Comparison of ENCODE assay signal across 2 cellular contexts in the genomic region with DNA sequence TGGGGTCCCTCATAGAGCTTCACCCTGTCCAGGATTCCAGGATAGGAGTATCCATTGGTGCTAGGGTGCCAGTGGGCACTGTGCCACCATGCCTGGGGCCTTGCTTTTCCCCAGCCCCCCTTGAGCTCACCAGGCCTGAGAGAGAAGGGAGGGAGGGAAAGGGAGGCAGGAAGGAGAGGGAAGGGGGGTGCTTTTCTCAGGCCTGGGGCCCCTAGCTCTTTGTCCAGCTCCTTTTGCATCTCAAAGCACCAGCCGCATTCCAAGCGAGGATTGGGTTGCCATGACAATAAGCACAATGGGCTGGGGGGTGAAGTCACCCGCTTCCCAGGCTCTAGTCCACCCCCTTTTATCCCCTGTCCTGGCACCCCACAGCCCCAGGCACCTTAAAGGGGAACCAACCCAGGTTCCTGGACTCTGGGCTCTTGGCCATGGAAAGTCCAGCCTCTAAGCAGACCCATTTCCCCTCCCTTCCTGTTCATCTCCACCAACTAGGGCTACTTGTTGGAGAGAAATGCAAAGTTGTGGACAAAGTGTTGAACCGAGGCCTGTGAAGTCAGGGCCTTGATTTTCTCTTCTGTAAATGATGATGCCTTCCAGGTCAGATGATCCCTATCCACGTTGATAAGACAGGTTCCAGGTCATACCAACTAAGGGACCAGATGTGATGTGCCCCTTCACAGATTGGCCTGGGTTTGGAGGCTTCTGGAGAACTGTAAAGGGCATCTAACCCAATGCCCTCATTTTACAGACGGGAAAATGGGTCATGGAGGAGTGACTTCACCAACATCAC.
TF ChIP-seq lines count a peak whose summit lies in the region.

No MANE protein-coding gene starts in this region.

TF ChIP-seq in H1, 55 proteins besides CTCF, POLR2A, EP300 and RAD21:
- TF ChIP-seq SIRT6 (IDR thresholded peaks at IDR 0.05; ENCODE audit: low read length) (no peak), RFX5 (IDR thresholded peaks at IDR 0.05; ENCODE audit: borderline replicate concordance, low read depth, low read length) (no peak), CEBPB (IDR thresholded peaks at IDR 0.05; ENCODE audit: low read depth, low read length) (no peak), BACH1 (IDR thresholded peaks at IDR 0.05; ENCODE audit: low read length) (no peak), SP1 (IDR thresholded peaks at IDR 0.05; ENCODE audit: low read depth, low read length) (peak; percentile 92), TAF1 (IDR thresholded peaks at IDR 0.05; ENCODE audit: low read depth, low read length) (no peak; the same call in 1 of the 2 replicates), BRCA1 (IDR thresholded peaks at IDR 0.05; ENCODE audit: low read depth, low read length) (no peak), NANOG (IDR thresholded peaks at IDR 0.05; ENCODE audit: insufficient read depth, low read depth, low read length, poor library complexity, severe bottlenecking) (no peak), SUZ12 (IDR thresholded peaks at IDR 0.05; ENCODE audit: low read length) (no peak), POU5F1 (IDR thresholded peaks at IDR 0.05; ENCODE audit: low read depth, low read length) (peak; percentile 62; the same call in 1 of the 2 replicates), KDM1A (IDR thresholded peaks at IDR 0.05; ENCODE audit: borderline replicate concordance, low read length) (no peak), JUND (IDR thresholded peaks at IDR 0.05; ENCODE audit: low read length) (peak; percentile 61), HDAC2 (IDR thresholded peaks at IDR 0.05; ENCODE audit: borderline replicate concordance in 1 of 2, low read depth in 2 of 2, low read length in 2 of 2) (peak; percentile 47 to 70; a peak in 2 of 4 replicates), POLR2AphosphoS5 (IDR thresholded peaks at IDR 0.05; ENCODE audit: low read depth, low read length) (peak; percentile 69; the same call in 1 of the 2 replicates), CHD2 (IDR thresholded peaks at IDR 0.05; ENCODE audit: low read length) (peak; percentile 17; the same call in 1 of the 2 replicates), CBX5 (IDR thresholded peaks at IDR 0.05; ENCODE audit: low read depth, low read length) (no peak), ASH2L (IDR thresholded peaks at IDR 0.05; ENCODE audit: low read length) (peak; percentile 45), TEAD4 (IDR thresholded peaks at IDR 0.05; ENCODE audit: low read depth, low read length) (peak; percentile 98), FOSL1 (IDR thresholded peaks at IDR 0.05; ENCODE audit: insufficient read depth, low read depth, low read length) (no peak), RBBP5 (IDR thresholded peaks at IDR 0.05; ENCODE audit: borderline replicate concordance, low read depth, low read length) (0 out of 2 replicates have a peak, but pooled peaks have one; percentile 31), SAP30 (IDR thresholded peaks at IDR 0.05; ENCODE audit: insufficient read depth, insufficient replicate concordance, low read length) (no peak), TCF12 (IDR thresholded peaks at IDR 0.05; ENCODE audit: low read depth, low read length) (0 out of 2 replicates have a peak, but pooled peaks have one; percentile 39), JUN (IDR thresholded peaks at IDR 0.05; ENCODE audit: low read depth, low read length) (peak; percentile 48), NRF1 (IDR thresholded peaks at IDR 0.05; ENCODE audit: low read depth, low read length) (no peak), MAFK (IDR thresholded peaks at IDR 0.05; ENCODE audit: low read depth, low read length) (no peak), TBP (IDR thresholded peaks at IDR 0.05; ENCODE audit: low read depth, low read length) (peak; percentile 15; the same call in 1 of the 2 replicates), SIN3A (conservative IDR thresholded peaks at IDR 0.05 in 1 of 2, IDR thresholded peaks at IDR 0.05 in 1 of 2; ENCODE audit: low read depth in 1 of 2, low read length in 2 of 2) (peak; percentile 84 to 88; a peak in 3 of 4 replicates), SP4 (IDR thresholded peaks at IDR 0.05; ENCODE audit: low read length) (peak; percentile 32; the same call in 1 of the 2 replicates), CBX8 (IDR thresholded peaks at IDR 0.05; ENCODE audit: borderline replicate concordance, low read depth, low read length) (no peak), PHF8 (conservative IDR thresholded peaks at IDR 0.05; ENCODE audit: low read depth, low read length) (0 out of 2 replicates have a peak, but pooled peaks have one; percentile 11)
- TF ChIP-seq, protein P1, sequence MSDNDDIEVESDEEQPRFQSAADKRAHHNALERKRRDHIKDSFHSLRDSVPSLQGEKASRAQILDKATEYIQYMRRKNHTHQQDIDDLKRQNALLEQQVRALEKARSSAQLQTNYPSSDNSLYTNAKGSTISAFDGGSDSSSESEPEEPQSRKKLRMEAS (IDR thresholded peaks at IDR 0.05): no peak
- TF ChIP-seq, protein P2, sequence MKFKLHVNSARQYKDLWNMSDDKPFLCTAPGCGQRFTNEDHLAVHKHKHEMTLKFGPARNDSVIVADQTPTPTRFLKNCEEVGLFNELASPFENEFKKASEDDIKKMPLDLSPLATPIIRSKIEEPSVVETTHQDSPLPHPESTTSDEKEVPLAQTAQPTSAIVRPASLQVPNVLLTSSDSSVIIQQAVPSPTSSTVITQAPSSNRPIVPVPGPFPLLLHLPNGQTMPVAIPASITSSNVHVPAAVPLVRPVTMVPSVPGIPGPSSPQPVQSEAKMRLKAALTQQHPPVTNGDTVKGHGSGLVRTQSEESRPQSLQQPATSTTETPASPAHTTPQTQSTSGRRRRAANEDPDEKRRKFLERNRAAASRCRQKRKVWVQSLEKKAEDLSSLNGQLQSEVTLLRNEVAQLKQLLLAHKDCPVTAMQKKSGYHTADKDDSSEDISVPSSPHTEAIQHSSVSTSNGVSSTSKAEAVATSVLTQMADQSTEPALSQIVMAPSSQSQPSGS (IDR thresholded peaks at IDR 0.05; ENCODE audit: low read length): 0 out of 2 replicates have a peak, but pooled peaks have one; percentile 60

TF ChIP-seq in HEK293T, 16 proteins besides CTCF, POLR2A, EP300 and RAD21:
- no peak for TF ChIP-seq NFRKB (IDR thresholded peaks at IDR 0.05)
- no peak for TF ChIP-seq LEF1 (IDR thresholded peaks at IDR 0.05; ENCODE audit: borderline replicate concordance)
- TF ChIP-seq ELF4 (IDR thresholded peaks at IDR 0.05): no peak
- TF ChIP-seq FOXM1 (IDR thresholded peaks at IDR 0.05; ENCODE audit: borderline replicate concordance): no peak
- no peak for TF ChIP-seq BHLHE40 (IDR thresholded peaks at IDR 0.05; ENCODE audit: borderline replicate concordance)
- TF ChIP-seq CTBP1 (IDR thresholded peaks at IDR 0.05; ENCODE audit: borderline replicate concordance): no peak
- no peak for TF ChIP-seq SUZ12 (IDR thresholded peaks at IDR 0.05)
- no peak for TF ChIP-seq FOXA1 (IDR thresholded peaks at IDR 0.05)
- no peak for TF ChIP-seq TARDBP (IDR thresholded peaks at IDR 0.05)
- TF ChIP-seq SP1 (IDR thresholded peaks at IDR 0.05): no peak
- TF ChIP-seq ZNF384 (IDR thresholded peaks at IDR 0.05): no peak
- no peak for TF ChIP-seq L3MBTL2 (conservative IDR thresholded peaks at IDR 0.05)
- TF ChIP-seq HDGF (IDR thresholded peaks at IDR 0.05; ENCODE audit: borderline replicate concordance): no peak
TF ChIP-seq in HEK293T: peak in this region for 0.
